Comparison of ENCODE assay signal across 14 cellular contexts in genomic region chr12:63070709-63071108, GRCh38.
"Had no signal": no experiment of that assay in that cellular context is flagged by ENCODE, and none has a peak within 500 bp of the region (broad histone marks: within the 10 kb centered on the region; RNA-seq: fewer than 3 reads in every experiment).

No MANE protein-coding gene starts in this region.

- H3K27ac ChIP-seq: dorsolateral prefrontal cortex, thyroid gland had no signal

- FAIRE-seq: keratinocyte, urothelium cell line had no signal

- H3K27me3 ChIP-seq: dorsolateral prefrontal cortex, thyroid gland had no signal

- H3K4me1 ChIP-seq: thyroid gland had no signal

- H3K36me3 ChIP-seq: thyroid gland had no signal

- H3K4me3 ChIP-seq: dorsolateral prefrontal cortex, thyroid gland had no signal

- DNase-seq: activated CD4-positive, alpha-beta T cell treated with anti-CD3 and anti-CD28 coated beads for 48 hours; activated CD8-positive, alpha-beta memory T cell treated with anti-CD3 and anti-CD28 coated beads, Interleukin-2, amount 50 U/mL, for 48 hours; activated CD8-positive, alpha-beta T cell treated with anti-CD3 and anti-CD28 coated beads, Interleukin-2, amount 10 ng/mL, durations not matched to agents 7 days and 5 days; activated naive CD4-positive, alpha-beta T cell; dorsolateral prefrontal cortex; glutamatergic neuron; left ventricle myocardium superior; mesenchymal stem cell; stimulated activated CD4-positive, alpha-beta T cell treated with anti-CD3 and anti-CD28 coated beads, Interleukin-4, amount 100 ng/mL, for 1 hour; T-helper 1 cell; thyroid gland had no signal

- ATAC-seq: activated CD8-positive, alpha-beta T cell treated with anti-CD3 and anti-CD28 coated beads, Interleukin-2, amount 10 ng/mL, durations not matched to agents 7 days and 5 days; left ventricle myocardium superior; WTC11 had no signal

- H3K9me3 ChIP-seq: thyroid gland had no signal
